In the genomic region with DNA sequence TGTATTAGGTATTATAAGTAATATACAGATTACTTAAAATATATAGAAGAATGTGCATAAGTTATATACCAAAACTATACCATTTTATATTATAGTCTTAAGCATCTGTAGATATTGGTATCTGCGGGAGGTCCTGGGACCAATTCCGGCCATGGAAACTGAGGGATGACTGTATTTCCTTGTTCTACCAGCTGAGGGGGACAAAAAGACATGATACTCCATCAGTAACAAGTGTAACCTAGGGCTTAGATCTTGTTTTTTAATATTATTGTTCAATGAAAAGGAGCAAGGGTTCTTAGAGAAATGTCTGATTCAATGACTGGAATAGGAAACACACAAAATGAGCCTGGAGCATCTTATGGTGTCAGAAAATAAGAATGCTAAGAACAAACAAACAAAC, we compare ENCODE assay signal across 13 cellular contexts.
A peak's percentile ranks its signal among the peaks of the same experiment; 100 is the strongest.
DNase-seq lines count a peak whose midpoint lies in the region; ATAC-seq and TF ChIP-seq lines count a peak whose summit lies in the region.
"Had no signal": no experiment of that assay in that cellular context is flagged by ENCODE, and none has a peak within 500 bp of the region (broad histone marks: within the 10 kb centered on the region; RNA-seq: fewer than 3 reads in every experiment).

No MANE protein-coding gene starts in this region.

- H3K27ac ChIP-seq in 22Rv1, result no peak overlapping the region
- H3K27ac ChIP-seq: GM23248 had no signal

- H3K27me3 ChIP-seq in GM06990 (replicated peaks; ENCODE audit: control insufficient read depth, insufficient read depth, low read length), result no peaks in the 10 kb centered on the region

- no peaks in the 10 kb centered on the region for H3K4me1 Mint-ChIP-seq in chondrocyte (ENCODE audit: low read depth)
- H3K4me1 Mint-ChIP-seq: B cell had no signal

- no peak for DNase-seq in GM06990 (ENCODE audit: extremely low read depth, insufficient read length)
- DNase-seq in chondrocyte (ENCODE audit: low spot score), result no peak
- DNase-seq in left lobe of liver (ENCODE audit: low spot score), result no peak
- no peak for DNase-seq in NCI-H2107 (lab: John Stamatoyannopoulos, UW)
- DNase-seq in HUDEP-2 (lab: John Stamatoyannopoulos, UW; ENCODE audit: unreplicated experiment in 76 of 76), result no peak
- DNase-seq: C1 segment of cervical spinal cord; CD4-positive, alpha-beta T cell; DMS79 treated with DMSO at 0.1 percent for 48 hours; GM23248; KG1 had no signal

- no peaks in the 10 kb centered on the region for H3K27me3 Mint-ChIP-seq in chondrocyte (ENCODE audit: low read depth)
- H3K27me3 Mint-ChIP-seq: B cell; CD4-positive, alpha-beta T cell had no signal

- no peak overlapping the region for H3K4me3 Mint-ChIP-seq in chondrocyte (ENCODE audit: unreplicated experiment)
- H3K4me3 Mint-ChIP-seq: B cell; CD4-positive, alpha-beta T cell had no signal

- TF ChIP-seq CTCF in 22Rv1 (IDR thresholded peaks at IDR 0.05) (0 out of 2 replicates have a peak, but pooled peaks have one; percentile 13), GM06990 (IDR thresholded peaks at IDR 0.05; ENCODE audit: insufficient read depth, low read length, poor library complexity, severe bottlenecking) (peak; percentile 5), chondrocyte (IDR thresholded peaks at IDR 0.05) (peak; percentile 27)

- no peaks in the 10 kb centered on the region for H3K36me3 ChIP-seq in GM06990 (ENCODE audit: control insufficient read depth, insufficient read depth, low read length)

- no peaks in the 10 kb centered on the region for H3K36me3 Mint-ChIP-seq in chondrocyte (ENCODE audit: low read depth)

- H3K27ac Mint-ChIP-seq in chondrocyte (ENCODE audit: unreplicated experiment), result no peak overlapping the region
- H3K27ac Mint-ChIP-seq: B cell; CD4-positive, alpha-beta T cell had no signal

- no peak overlapping the region for H3K4me3 ChIP-seq in GM06990 (replicated peaks; ENCODE audit: low read depth, low read length)
- H3K4me3 ChIP-seq: GM23248 had no signal

- peaks cover 4% of the 10 kb centered on the region for H3K9me3 Mint-ChIP-seq in chondrocyte (ENCODE audit: low read depth)

- peak; percentile 30 for ATAC-seq in left lobe of liver
- ATAC-seq in HG03442 (IDR thresholded peaks at IDR 0.05; ENCODE audit: unreplicated experiment), result no peak
